In the genomic region with DNA sequence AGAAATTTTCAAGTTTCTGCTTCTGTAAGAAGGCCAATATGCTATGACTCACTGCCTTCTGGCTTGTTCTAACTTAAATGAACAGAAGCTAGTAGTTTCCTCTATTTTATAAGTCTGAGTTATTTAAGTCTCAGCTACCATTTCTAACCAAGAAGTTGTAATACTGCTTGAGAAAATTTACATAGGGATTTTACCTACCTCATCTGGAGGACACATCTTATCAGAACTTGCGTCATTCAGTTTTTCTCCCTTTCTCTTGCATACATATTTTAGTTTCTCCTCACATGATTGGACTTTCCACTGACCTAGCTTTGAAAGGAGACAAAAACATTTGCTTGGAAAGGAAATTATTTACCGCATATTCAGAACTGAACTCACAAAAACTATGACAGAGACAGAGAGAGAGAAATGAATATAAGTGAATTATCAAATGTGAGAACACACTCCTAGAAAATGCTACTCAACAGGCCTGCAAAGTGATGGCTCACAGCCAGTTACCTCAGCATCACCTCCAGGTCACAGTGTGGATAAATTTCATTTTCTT, we compare ENCODE assay signal across 9 cellular contexts. TPM values are rescaled to one million over a fixed set of nuclear protein-coding genes. Genes with fewer than 3 reads are reported as not detected.
DNase-seq lines count a peak whose midpoint lies in the region; ATAC-seq and TF ChIP-seq lines count a peak whose summit lies in the region.
"Had no signal": no experiment of that assay in that cellular context is flagged by ENCODE, and none has a peak within 500 bp of the region (broad histone marks: within the 10 kb centered on the region; RNA-seq: fewer than 3 reads in every experiment).

No MANE protein-coding gene starts in this region.

- no peak overlapping the region for H3K27ac ChIP-seq in fibroblast of lung (ENCODE audit: insufficient read depth, low read length)

- no peak overlapping the region for H2AFZ ChIP-seq in fibroblast of lung (ENCODE audit: low read length)

- intact Hi-C loops in left ventricle myocardium superior (cut with micrococcal nuclease): no loop called here
- intact Hi-C loops in Caco-2 (cut with micrococcal nuclease; ENCODE audit: unreplicated experiment): no loop called here

- ATAC-seq in GM21360 (IDR thresholded peaks at IDR 0.05; ENCODE audit: unreplicated experiment) (peak; percentile 92), HG03439 (IDR thresholded peaks at IDR 0.05; ENCODE audit: unreplicated experiment) (peak; percentile 91), left ventricle myocardium superior (no peak)

- H3K27me3 ChIP-seq in fibroblast of lung (ENCODE audit: control insufficient read depth, insufficient read depth, low read length) (no peaks in the 10 kb centered on the region), Caco-2 (replicated peaks; ENCODE audit: control insufficient read depth, insufficient read depth, low read length) (no peaks in the 10 kb centered on the region)

- H3K4me1 ChIP-seq in fibroblast of lung (ENCODE audit: control insufficient read depth, extremely low read depth, insufficient read depth, low read length) (no peaks in the 10 kb centered on the region), Caco-2 (no peaks in the 10 kb centered on the region)

- no peaks in the 10 kb centered on the region for H4K20me1 ChIP-seq in fibroblast of lung (ENCODE audit: control insufficient read depth, extremely low read depth, insufficient read depth, low read length)

- H3K36me3 Mint-ChIP-seq in Caco-2 (ENCODE audit: insufficient read depth, unreplicated experiment): peaks cover 8% of the 10 kb centered on the region

- H3K36me3 ChIP-seq in fibroblast of lung (ENCODE audit: control insufficient read depth, insufficient read depth, low read length): no peaks in the 10 kb centered on the region
- peaks cover under 1% of the 10 kb centered on the region for H3K36me3 ChIP-seq in Caco-2 (ENCODE audit: control insufficient read depth, insufficient read depth, low read length)

- H3K4me3 Mint-ChIP-seq in Caco-2 (ENCODE audit: unreplicated experiment): no peak overlapping the region

- CTCF ChIA-PET in Caco-2 (lab: Charles Lee): no interaction called here

- H3K4me1 Mint-ChIP-seq in Caco-2 (ENCODE audit: low read depth, unreplicated experiment): no peaks in the 10 kb centered on the region

- no peak overlapping the region for H3K9ac ChIP-seq in fibroblast of lung (ENCODE audit: insufficient read depth, low read length)

- H3K79me2 ChIP-seq in fibroblast of lung (ENCODE audit: control insufficient read depth, insufficient read depth, low read length): no peaks in the 10 kb centered on the region

- no peak overlapping the region for H3K27ac Mint-ChIP-seq in Caco-2 (ENCODE audit: unreplicated experiment)

- H3K9me3 ChIP-seq in fibroblast of lung (ENCODE audit: control insufficient read depth, insufficient read depth, low read depth, low read length): no peaks in the 10 kb centered on the region
- no peaks in the 10 kb centered on the region for H3K9me3 ChIP-seq in Caco-2

- DNase-seq in GM12864 (ENCODE audit: low read depth): peak; percentile 49
- peak; percentile 68 to 73 for DNase-seq in fibroblast of lung (ENCODE audit: low read depth in 2 of 2)
- DNase-seq in SKM-1 (lab: John Stamatoyannopoulos, UW; ENCODE audit: unreplicated experiment): no peak
- no peak for DNase-seq in left ventricle myocardium superior
- no peak for DNase-seq in AG08396 (ENCODE audit: low spot score)
- DNase-seq in Caco-2: no peak
- DNase-seq: head of caudate nucleus had no signal

- TF ChIP-seq CTCF in GM12864 (IDR thresholded peaks at IDR 0.05; ENCODE audit: low read depth, low read length, missing control alignments) (no peak), fibroblast of lung (conservative IDR thresholded peaks at IDR 0.05 in 1 of 2, IDR thresholded peaks at IDR 0.05 in 1 of 2; ENCODE audit: low read depth in 1 of 2, low read length in 2 of 2) (no peak), Caco-2 (IDR thresholded peaks at IDR 0.05; ENCODE audit: insufficient read depth in 1 of 2, low read depth in 1 of 2, low read length in 1 of 2, severe bottlenecking in 1 of 2, unreplicated experiment in 1 of 2) (no peak)

- H3K9me3 Mint-ChIP-seq in Caco-2 (ENCODE audit: unreplicated experiment): no peaks in the 10 kb centered on the region

- no peaks in the 10 kb centered on the region for H3K27me3 Mint-ChIP-seq in Caco-2 (ENCODE audit: insufficient read depth, unreplicated experiment)

- POLR2A ChIA-PET in Caco-2 (lab: Charles Lee): no interaction called here

- H3K4me3 ChIP-seq in GM12864 (ENCODE audit: low read depth, low read length) (no peak overlapping the region), fibroblast of lung (replicated peaks in 1 of 4; ENCODE audit: control extremely low read depth in 1 of 4, insufficient read depth in 1 of 4, low read depth in 3 of 4, low read length in 4 of 4) (no peak overlapping the region), Caco-2 (ENCODE audit: low read depth, low read length) (no peak overlapping the region)

- H3K4me2 ChIP-seq in fibroblast of lung (ENCODE audit: extremely low read depth, insufficient read depth, low read length): no peak overlapping the region

- no TSS peak for BruUV-seq in Caco-2 (replicated peaks; lab: Mats Ljungman, UMichigan)

RNA-seq across cellular contexts. Expression of a gene that starts 25.4 kb away (rescaled TPM):
- total RNA-seq in fibroblast of lung (3.6 and 4.1 TPM in 2 replicates), left ventricle myocardium superior (0.40 TPM), Caco-2 (2022) (25.4 and 27.5 TPM in 2 replicates)
- 0.76 and 1.00 TPM in 2 replicates for polyA plus RNA-seq in fibroblast of lung
- 0.21 and 0.65 TPM in 2 replicates for polyA plus RNA-seq in fibroblast of lung (2012)
- polyA minus RNA-seq in fibroblast of lung (ENCODE audit: low replicate concordance): 0.19 TPM in 1 of 2 replicates, not detected in the other

Comparison
In these comparisons a context has a peak if more than half of its experiments do, and no peak if none do; other contexts are left out.
1. DNase-seq: peak in GM12864 (single experiment) and fibroblast of lung (2 of 2); none in SKM-1 (single experiment), left ventricle myocardium superior (single experiment), AG08396 (single experiment) and Caco-2 (0 of 2).